In the genomic region with DNA sequence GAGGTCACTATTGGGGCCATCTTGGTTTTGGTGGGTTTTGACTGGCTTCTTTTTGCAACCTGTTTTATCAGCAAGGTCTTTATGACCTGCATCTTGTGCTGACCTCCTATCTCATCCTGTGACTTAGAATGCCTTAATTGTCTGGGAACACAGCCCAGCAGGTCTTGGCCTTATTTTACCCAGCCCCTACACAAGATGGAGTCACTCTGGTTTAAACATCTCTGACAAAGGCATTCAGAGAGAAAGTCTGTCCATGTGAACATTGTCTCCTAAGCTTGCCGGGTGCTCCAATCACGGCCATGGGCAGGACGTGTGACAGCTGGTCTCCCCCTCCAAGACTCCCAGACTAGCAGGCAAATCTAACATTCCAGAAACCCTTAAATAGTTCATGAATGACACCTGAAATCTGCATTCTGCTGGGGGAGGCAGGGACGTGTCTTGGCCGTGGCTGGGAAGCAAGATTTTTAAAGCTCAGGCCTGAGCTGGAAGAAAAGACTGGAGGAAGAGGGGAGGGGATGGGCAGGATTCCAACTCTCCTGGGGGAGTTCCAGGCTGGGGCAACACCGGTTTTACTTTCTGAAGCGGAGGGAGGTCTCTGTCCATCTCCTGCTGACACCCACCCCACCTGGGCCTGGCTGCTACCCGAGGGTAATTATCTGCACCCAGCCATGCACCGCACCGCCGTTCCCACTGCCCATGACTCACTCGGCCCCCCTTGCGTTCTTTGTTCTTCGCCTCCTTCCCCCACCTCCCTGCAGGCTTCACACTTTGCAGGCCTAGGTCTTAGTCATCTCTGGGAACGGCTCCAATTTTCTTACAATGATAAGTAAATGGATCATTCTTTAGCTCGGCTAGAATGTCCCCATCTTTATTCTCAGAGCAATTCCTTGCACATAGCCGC, we compare ENCODE assay signal across 9 cellular contexts. TPM values are rescaled to one million over a fixed set of nuclear protein-coding genes. Genes with fewer than 3 reads are reported as not detected.
DNase-seq lines count a peak whose midpoint lies in the region; ATAC-seq, FAIRE-seq and TF ChIP-seq lines count a peak whose summit lies in the region.
"Had no signal": no experiment of that assay in that cellular context is flagged by ENCODE, and none has a peak within 500 bp of the region (broad histone marks: within the 10 kb centered on the region; RNA-seq: fewer than 3 reads in every experiment).

No MANE protein-coding gene starts in this region.

- no peak for TF ChIP-seq POLR2A in H54 (IDR thresholded peaks at IDR 0.05; ENCODE audit: low read depth, low read length)

- TF ChIP-seq CTCF in epithelial cell of proximal tubule (conservative IDR thresholded peaks at IDR 0.05; ENCODE audit: low read depth, low read length) (no peak), mucosa of descending colon (IDR thresholded peaks at IDR 0.05) (no peak)

- ATAC-seq in mucosa of descending colon (peak; percentile 86), GM21723 (IDR thresholded peaks at IDR 0.05; ENCODE audit: unreplicated experiment) (no peak), GM19452 (IDR thresholded peaks at IDR 0.05; ENCODE audit: unreplicated experiment) (no peak), GM18861 (IDR thresholded peaks at IDR 0.05; ENCODE audit: unreplicated experiment) (no peak)

- H3K4me3 ChIP-seq in epithelial cell of proximal tubule (ENCODE audit: low read depth, low read length) (no peak overlapping the region), mucosa of descending colon (no peak overlapping the region)
- H3K4me3 ChIP-seq: skin epidermis had no signal

- no peaks in the 10 kb centered on the region for H3K9me3 ChIP-seq in mucosa of descending colon

- DNase-seq in H54 (ENCODE audit: insufficient read length, low spot score) = peak; percentile 93
- peak; percentile 17 for DNase-seq in NCI-H82 treated with DMSO at 0.1 percent for 48 hours (lab: John Stamatoyannopoulos, UW; ENCODE audit: unreplicated experiment)
- DNase-seq in epithelial cell of proximal tubule (ENCODE audit: low read depth) = peak; percentile 97
- DNase-seq in mucosa of descending colon = peak; percentile 31 to 63 (median 41)
- no peak for DNase-seq in NCI-H1092 (lab: John Stamatoyannopoulos, UW)

- FAIRE-seq in H54 (lab: Jason Lieb, UNC) = peak; percentile 64

- no peaks in the 10 kb centered on the region for H3K4me1 ChIP-seq in mucosa of descending colon (ENCODE audit: low read depth)

- intact Hi-C loops in mucosa of descending colon (cut with DNase I, micrococcal nuclease) = loop anchor here in 1 of 2 donors (5.0 kb wide), 1 partner anchor 418 kb away; no protein-coding TSS in a partner anchor

- H3K36me3 ChIP-seq in mucosa of descending colon (ENCODE audit: low read depth) = no peaks in the 10 kb centered on the region

RNA-seq across cellular contexts. Expression of gene OR1M1, which starts 11.5 kb away (rescaled TPM):
- total RNA-seq in epithelial cell of proximal tubule (not detected in 2 replicates), mucosa of descending colon (not detected)

RNA-seq across cellular contexts. Expression of gene OR7G2, which starts 32.0 kb away (rescaled TPM):
- total RNA-seq in epithelial cell of proximal tubule (not detected in 2 replicates), mucosa of descending colon (not detected)

RNA-seq across cellular contexts. Expression of gene OR7G1, which starts 40.2 kb away (rescaled TPM):
- not detected in 2 replicates for total RNA-seq in epithelial cell of proximal tubule
- total RNA-seq in mucosa of descending colon = not detected

RNA-seq across cellular contexts. Expression of gene OR7G3, which starts 51.4 kb away (rescaled TPM):
- total RNA-seq in epithelial cell of proximal tubule (not detected in 2 replicates), mucosa of descending colon (not detected)
